14 cellular contexts compared by ENCODE assay signal in the genomic region with DNA sequence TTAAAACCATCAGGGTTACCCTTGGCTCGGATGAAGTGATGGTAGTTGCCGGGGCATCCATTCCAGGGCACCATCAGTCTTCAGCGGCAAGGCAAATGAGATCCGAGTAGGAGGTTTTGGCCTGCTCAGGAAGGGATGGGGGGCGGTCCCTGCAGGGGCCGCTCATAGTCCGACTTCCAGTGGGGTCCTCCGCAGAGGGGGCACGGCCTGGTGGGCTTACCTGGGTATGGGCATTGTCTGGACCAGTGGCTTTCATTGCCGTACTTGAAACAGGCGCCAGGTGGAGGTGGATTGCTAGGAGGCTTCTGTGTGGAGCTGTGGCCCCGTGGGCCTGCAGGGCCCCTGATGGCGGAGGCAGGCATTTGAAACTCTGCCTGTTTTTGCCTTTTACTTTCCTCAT. TPM values are rescaled to one million over a fixed set of nuclear protein-coding genes. Genes with fewer than 3 reads are reported as not detected.
"Had no signal": no experiment of that assay in that cellular context is flagged by ENCODE, and none has a peak within 500 bp of the region (broad histone marks: within the 10 kb centered on the region; RNA-seq: fewer than 3 reads in every experiment).

No MANE protein-coding gene starts in this region.

RNA-seq across cellular contexts. Expression of gene OLFML1, which starts 32.4 kb away (rescaled TPM):
- total RNA-seq: activated CD4-positive, alpha-beta memory T cell treated with anti-CD3 and anti-CD28 coated beads for 36 hours; activated CD4-positive, alpha-beta T cell treated with anti-CD3 and anti-CD28 coated beads for 36 hours; activated CD4-positive, alpha-beta T cell treated with anti-CD3 and anti-CD28 coated beads, Interleukin-2, amount 10 ng/mL, durations not matched to agents 24 days and 14 days; activated CD8-positive, alpha-beta memory T cell treated with anti-CD3 and anti-CD28 coated beads for 36 hours; activated CD8-positive, alpha-beta memory T cell treated with anti-CD3 and anti-CD28 coated beads, Interleukin-2, amount 10 ng/mL, durations not matched to agents 7 days and 5 days; activated CD8-positive, alpha-beta T cell treated with anti-CD3 and anti-CD28 coated beads, Interleukin-2, amount 10 ng/mL, durations not matched to agents 7 days and 5 days; activated naive CD4-positive, alpha-beta T cell treated with anti-CD3 and anti-CD28 coated beads for 36 hours; activated T-helper 1 cell treated with anti-CD3 and anti-CD28 coated beads, Interleukin-12 subunit alpha, Interleukin-12 subunit beta, Interleukin-2, Interleukin-4 antibody, amounts not matched to agents 30 ng/mL and 10 ng/mL and 1 ng/mL, durations not matched to agents 14 hours and 24 hours and 36 hours; activated T-helper 2 cell treated with anti-CD3 and anti-CD28 coated beads, Interferon-gamma antibody, Interleukin-2, Interleukin-4, amounts not matched to agents 10 μg/mL and 5 μg/mL and 100 μg/mL, durations not matched to agents 14 hours and 24 hours and 36 hours; astrocyte; bronchial epithelial cell; dermis blood vessel endothelial cell; foreskin keratinocyte; T-helper 17 cell had no signal
- polyA plus RNA-seq: foreskin keratinocyte had no signal
